8 cellular contexts compared by ENCODE assay signal in the genomic region with DNA sequence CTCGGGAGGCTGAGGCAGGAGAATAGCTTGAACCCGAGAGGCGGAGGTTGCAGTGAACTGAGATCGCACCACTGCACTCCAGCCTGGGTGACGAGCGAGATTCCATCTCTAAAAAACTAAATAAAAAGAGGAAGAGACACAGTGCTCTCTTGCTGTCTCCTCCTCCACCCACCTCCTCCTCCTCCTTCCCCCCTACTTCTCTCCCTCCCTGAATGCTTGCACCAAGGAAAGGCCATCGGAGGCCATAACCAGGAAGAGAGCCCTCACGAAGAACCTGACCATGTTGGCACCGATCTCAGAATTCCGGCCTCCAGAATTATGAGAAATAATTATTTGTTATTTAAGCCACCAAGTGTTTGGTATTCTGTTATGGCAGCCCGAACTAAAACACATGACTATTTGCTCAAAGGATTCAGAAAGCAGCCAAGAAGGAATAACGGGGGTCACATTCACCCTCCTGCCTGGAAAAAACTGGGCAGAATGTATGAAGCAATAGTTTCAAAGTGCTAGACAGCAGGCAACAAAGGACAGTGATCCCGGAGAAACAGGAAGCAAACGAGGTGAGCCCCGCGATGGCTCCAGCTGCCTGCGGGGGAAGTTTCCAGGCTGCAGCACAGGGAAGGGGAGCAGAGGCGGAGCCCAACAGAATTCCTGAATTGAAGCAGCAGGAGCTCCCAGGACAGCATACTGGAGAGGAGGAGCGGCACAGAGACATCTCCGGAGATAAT. TPM values are rescaled to one million over a fixed set of nuclear protein-coding genes. Genes with fewer than 3 reads are reported as not detected.
A peak's percentile ranks its signal among the peaks of the same experiment; 100 is the strongest.
DNase-seq lines count a peak whose midpoint lies in the region; ATAC-seq and TF ChIP-seq lines count a peak whose summit lies in the region.

No MANE protein-coding gene starts in this region.

- POLR2A ChIA-PET in OCI-LY7 (lab: Charles Lee): interaction anchor here (0.6 kb wide), 1 partner anchor 471 kb away, joined by 4 read pairs; no protein-coding TSS in a partner anchor

- CTCF ChIA-PET in OCI-LY7 (lab: Charles Lee; ENCODE audit: unreplicated experiment): no interaction called here

- no peak for ATAC-seq in HG02763 (IDR thresholded peaks at IDR 0.05; ENCODE audit: unreplicated experiment)
- ATAC-seq in GM18505 (IDR thresholded peaks at IDR 0.05; ENCODE audit: unreplicated experiment): no peak
- ATAC-seq in GM21576 (IDR thresholded peaks at IDR 0.05; ENCODE audit: unreplicated experiment): no peak

- H3K9me2 ChIP-seq in OCI-LY7 (ENCODE audit: insufficient read depth, low read length): no peaks in the 10 kb centered on the region

- no peaks in the 10 kb centered on the region for H3K79me2 ChIP-seq in OCI-LY7 (ENCODE audit: insufficient read depth, low read depth, low read length)

- no peak overlapping the region for H2AFZ ChIP-seq in OCI-LY7 (ENCODE audit: low read length)

- no peak for TF ChIP-seq CTCF in OCI-LY7 (conservative IDR thresholded peaks at IDR 0.05; ENCODE audit: low read length)

- H3K9me3 ChIP-seq in esophagus (ENCODE audit: control insufficient read depth in 2 of 2, insufficient read depth in 1 of 2, low read depth in 1 of 2, low read length in 1 of 2) (no peaks in the 10 kb centered on the region), OCI-LY7 (ENCODE audit: low read length) (no peaks in the 10 kb centered on the region)

- no peak for TF ChIP-seq POLR2A in GM18505 (IDR thresholded peaks at IDR 0.05; ENCODE audit: borderline replicate concordance, extremely low read depth, insufficient read depth, insufficient read length)

- H3K4me1 ChIP-seq in esophagus (ENCODE audit: control insufficient read depth in 2 of 2, insufficient read depth in 2 of 2, low read length in 1 of 2) (no peaks in the 10 kb centered on the region), OCI-LY7 (ENCODE audit: insufficient read depth, low read length, poor library complexity, severe bottlenecking) (no peaks in the 10 kb centered on the region)

- no TSS peak for BruUV-seq in OCI-LY7 (replicated peaks; lab: Mats Ljungman, UMichigan)

- intact Hi-C loops in OCI-LY7 (cut with micrococcal nuclease; ENCODE audit: unreplicated experiment): no loop called here

- no peaks in the 10 kb centered on the region for H3K27me3 ChIP-seq in esophagus (ENCODE audit: control insufficient read depth in 1 of 2, insufficient read depth in 2 of 2, low read length in 2 of 2)

- no peak overlapping the region for H3K4me2 ChIP-seq in OCI-LY7 (ENCODE audit: low read length)

- 38 to 46% methylated on average over 20 of the region's 20 CpGs for WGBS in esophagus, 2 donors

- H3K27ac ChIP-seq in esophagus (ENCODE audit: low read depth in 2 of 2, low read length in 1 of 2) (peak overlapping the region; percentile 26 to 61), OCI-LY7 (ENCODE audit: low read depth, low read length, poor library complexity, severe bottlenecking) (no peak overlapping the region)

- no peaks in the 10 kb centered on the region for H4K20me1 ChIP-seq in OCI-LY7 (ENCODE audit: insufficient read depth, low read length)

- peak; percentile 50 for DNase-seq in COLO668 (lab: John Stamatoyannopoulos, UW; ENCODE audit: unreplicated experiment)
- peak; percentile 33 to 46 for DNase-seq in NOMO-1 (lab: John Stamatoyannopoulos, UW; ENCODE audit: unreplicated experiment in 2 of 2)
- peak; percentile 14 for DNase-seq in myocyte (ENCODE audit: low read depth)
- no peak for DNase-seq in OCI-LY7 (ENCODE audit: low spot score)

- H3K4me3 ChIP-seq in esophagus (ENCODE audit: low read depth in 1 of 2, low read length in 2 of 2): no peak overlapping the region
- no peak overlapping the region for H3K4me3 ChIP-seq in OCI-LY7 (ENCODE audit: low read depth, low read length, poor library complexity, severe bottlenecking)

- H3K36me3 ChIP-seq in esophagus (ENCODE audit: control insufficient read depth in 2 of 2, insufficient read depth in 2 of 2, low read length in 1 of 2): no peaks in the 10 kb centered on the region
- H3K36me3 ChIP-seq in OCI-LY7 (ENCODE audit: insufficient read depth, low read length): no peaks in the 10 kb centered on the region

RNA-seq across cellular contexts. Expression of a gene that starts 35.8 kb away (rescaled TPM):
- polyA plus RNA-seq in esophagus: under 1 TPM; 0.31 to 0.35 TPM
- total RNA-seq in myocyte (not detected in 2 replicates), OCI-LY7 (2022) (not detected in 2 replicates)
- polyA plus RNA-seq in myocyte (2012): not detected
- total RNA-seq in OCI-LY7 (2014; rRNA removed; shearing (Covaris generic)): not detected in 2 replicates

RNA-seq across cellular contexts. Expression of a gene that starts 36.0 kb away (rescaled TPM):
- polyA plus RNA-seq in esophagus: 10 to 100 TPM in 1 of 2 donors, 1 to 10 TPM in 1; 4.9 to 20.0 TPM
- 35.7 and 39.9 TPM in 2 replicates for total RNA-seq in myocyte
- 52.8 TPM for polyA plus RNA-seq in myocyte (2012)
- 12.5 and 17.5 TPM in 2 replicates for total RNA-seq in OCI-LY7 (2014; rRNA removed; shearing (Covaris generic))
- total RNA-seq in OCI-LY7 (2022): 16.4 and 18.5 TPM in 2 replicates

RNA-seq across cellular contexts. Expression of a gene that starts 36.7 kb away (rescaled TPM):
- 10 to 100 TPM; 18.9 to 23.7 TPM for polyA plus RNA-seq in esophagus
- total RNA-seq in myocyte (9.9 and 14.4 TPM in 2 replicates), OCI-LY7 (2022) (45.2 and 45.4 TPM in 2 replicates)
- polyA plus RNA-seq in myocyte (2012): 19.9 TPM
- total RNA-seq in OCI-LY7 (2014; rRNA removed; shearing (Covaris generic)): 57.0 and 61.0 TPM in 2 replicates
